In the genomic region with DNA sequence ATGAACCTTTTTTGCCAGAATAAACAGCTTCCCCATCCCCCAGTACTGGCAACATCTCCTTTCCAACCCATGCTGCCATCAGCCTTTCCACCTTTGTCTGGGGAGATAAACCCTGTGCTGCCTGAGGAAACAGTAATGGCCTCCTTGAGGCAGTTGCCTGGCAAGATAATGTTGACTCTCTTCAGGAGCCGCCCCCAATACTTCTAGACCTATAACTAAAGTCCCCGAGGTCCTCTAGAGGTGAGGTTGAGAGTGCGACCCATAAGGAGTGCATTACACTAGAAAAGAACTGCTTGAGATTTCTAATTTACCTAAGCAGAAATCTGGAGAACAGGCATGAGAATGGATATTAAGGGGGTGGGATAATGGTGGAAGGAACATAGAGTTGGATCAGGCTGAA, we compare ENCODE assay signal across 22 cellular contexts.
"Had no signal": no experiment of that assay in that cellular context is flagged by ENCODE, and none has a peak within 500 bp of the region (broad histone marks: within the 10 kb centered on the region; RNA-seq: fewer than 3 reads in every experiment).

No MANE protein-coding gene starts in this region.

- H3K4me1 ChIP-seq: esophagus muscularis mucosa, right lobe of liver, tibial nerve had no signal

- H3K27me3 ChIP-seq: esophagus muscularis mucosa, ovary, right lobe of liver, tibial nerve had no signal

- H3K9me3 ChIP-seq: esophagus muscularis mucosa, ovary, right lobe of liver, tibial nerve had no signal

- H3K27ac Mint-ChIP-seq: activated CD4-positive, alpha-beta T cell treated with anti-CD3 and anti-CD28 coated beads for 36 hours; activated CD8-positive, alpha-beta memory T cell treated with anti-CD3 and anti-CD28 coated beads, Interleukin-2, amount 10 ng/mL, durations not matched to agents 7 days and 5 days; activated CD8-positive, alpha-beta T cell treated with anti-CD3 and anti-CD28 coated beads, Interleukin-2, amount 10 ng/mL, durations not matched to agents 7 days and 5 days; activated naive CD4-positive, alpha-beta T cell treated with anti-CD3 and anti-CD28 coated beads, Interleukin-2, amount 50 U/mL, for 24 hours; activated naive CD8-positive, alpha-beta T cell treated with anti-CD3 and anti-CD28 coated beads, Interleukin-2, amount 50 U/mL, for 24 hours; activated T-helper 2 cell treated with anti-CD3 and anti-CD28 coated beads, Interferon-gamma antibody, Interleukin-2, Interleukin-4, amounts not matched to agents 10 μg/mL and 5 μg/mL and 100 μg/mL, durations not matched to agents 14 hours and 24 hours and 36 hours; mesothelial cell of epicardium; naive B cell; nephron progenitor cell; progenitor cell of endocrine pancreas had no signal

- H3K4me3 Mint-ChIP-seq: activated CD4-positive, alpha-beta T cell treated with anti-CD3 and anti-CD28 coated beads for 36 hours; activated CD8-positive, alpha-beta memory T cell treated with anti-CD3 and anti-CD28 coated beads, Interleukin-2, amount 10 ng/mL, durations not matched to agents 7 days and 5 days; activated CD8-positive, alpha-beta T cell treated with anti-CD3 and anti-CD28 coated beads, Interleukin-2, amount 10 ng/mL, durations not matched to agents 7 days and 5 days; activated naive CD4-positive, alpha-beta T cell treated with anti-CD3 and anti-CD28 coated beads, Interleukin-2, amount 50 U/mL, for 24 hours; activated naive CD8-positive, alpha-beta T cell treated with anti-CD3 and anti-CD28 coated beads, Interleukin-2, amount 50 U/mL, for 24 hours; mesothelial cell of epicardium; naive B cell; nephron progenitor cell had no signal

- H3K4me1 Mint-ChIP-seq: activated CD4-positive, alpha-beta T cell treated with anti-CD3 and anti-CD28 coated beads for 36 hours; activated CD8-positive, alpha-beta memory T cell treated with anti-CD3 and anti-CD28 coated beads, Interleukin-2, amount 10 ng/mL, durations not matched to agents 7 days and 5 days; activated naive CD4-positive, alpha-beta T cell treated with anti-CD3 and anti-CD28 coated beads, Interleukin-2, amount 50 U/mL, for 24 hours; activated naive CD8-positive, alpha-beta T cell treated with anti-CD3 and anti-CD28 coated beads, Interleukin-2, amount 50 U/mL, for 24 hours; mesothelial cell of epicardium; naive B cell; nephron progenitor cell had no signal

- H3K27ac ChIP-seq: esophagus muscularis mucosa, ovary, right lobe of liver, tibial nerve had no signal

- H3K9me3 Mint-ChIP-seq: mesothelial cell of epicardium, nephron progenitor cell had no signal

- H3K36me3 Mint-ChIP-seq: activated CD8-positive, alpha-beta memory T cell treated with anti-CD3 and anti-CD28 coated beads, Interleukin-2, amount 10 ng/mL, durations not matched to agents 7 days and 5 days; activated naive CD4-positive, alpha-beta T cell treated with anti-CD3 and anti-CD28 coated beads, Interleukin-2, amount 50 U/mL, for 24 hours; mesothelial cell of epicardium; naive B cell had no signal

- H3K27me3 Mint-ChIP-seq: activated CD4-positive, alpha-beta T cell treated with anti-CD3 and anti-CD28 coated beads for 36 hours; activated CD8-positive, alpha-beta memory T cell treated with anti-CD3 and anti-CD28 coated beads, Interleukin-2, amount 10 ng/mL, durations not matched to agents 7 days and 5 days; activated naive CD4-positive, alpha-beta T cell treated with anti-CD3 and anti-CD28 coated beads, Interleukin-2, amount 50 U/mL, for 24 hours; activated naive CD8-positive, alpha-beta T cell treated with anti-CD3 and anti-CD28 coated beads, Interleukin-2, amount 50 U/mL, for 24 hours; naive B cell; progenitor cell of endocrine pancreas had no signal

- H3K36me3 ChIP-seq: esophagus muscularis mucosa, ovary, right lobe of liver, tibial nerve had no signal

- H3K4me3 ChIP-seq: esophagus muscularis mucosa, ovary, right lobe of liver, tibial nerve had no signal

- ATAC-seq: activated CD4-positive, alpha-beta T cell treated with anti-CD3 and anti-CD28 coated beads for 36 hours; activated CD8-positive, alpha-beta memory T cell treated with anti-CD3 and anti-CD28 coated beads, Interleukin-2, amount 10 ng/mL, durations not matched to agents 7 days and 5 days; activated CD8-positive, alpha-beta T cell treated with anti-CD3 and anti-CD28 coated beads, Interleukin-2, amount 10 ng/mL, durations not matched to agents 7 days and 5 days; activated naive CD8-positive, alpha-beta T cell treated with anti-CD3 and anti-CD28 coated beads, Interleukin-2, amount 50 U/mL, for 24 hours; left cardiac atrium; right lobe of liver had no signal

- DNase-seq: activated CD4-positive, alpha-beta T cell treated with anti-CD3 and anti-CD28 coated beads for 36 hours; activated CD4-positive, CD25-positive, alpha-beta regulatory T cell; activated CD8-positive, alpha-beta memory T cell treated with anti-CD3 and anti-CD28 coated beads, Interleukin-2, amount 10 ng/mL, durations not matched to agents 7 days and 5 days; activated CD8-positive, alpha-beta T cell treated with anti-CD3 and anti-CD28 coated beads, Interleukin-2, amount 10 ng/mL, durations not matched to agents 7 days and 5 days; activated naive CD8-positive, alpha-beta T cell treated with anti-CD3 and anti-CD28 coated beads, Interleukin-2, amount 50 U/mL, for 24 hours; activated T-cell treated with anti-CD3 and anti-CD28 coated beads, Interleukin-2, amount 50 U/mL, for 48 hours; amygdala; central memory CD4-positive, alpha-beta T cell; left cardiac atrium; mammary epithelial cell; naive B cell; nephron progenitor cell; ovary; right lobe of liver; stimulated activated CD4-positive, alpha-beta T cell treated with anti-CD3 and anti-CD28 coated beads, Interleukin-2, amount 100 ng/mL, for 48 hours; stimulated activated naive CD4-positive, alpha-beta T cell treated with Interleukin-2 at 50 U/mL for 16 hours had no signal
